26 cellular contexts compared by ENCODE assay signal in the genomic region with DNA sequence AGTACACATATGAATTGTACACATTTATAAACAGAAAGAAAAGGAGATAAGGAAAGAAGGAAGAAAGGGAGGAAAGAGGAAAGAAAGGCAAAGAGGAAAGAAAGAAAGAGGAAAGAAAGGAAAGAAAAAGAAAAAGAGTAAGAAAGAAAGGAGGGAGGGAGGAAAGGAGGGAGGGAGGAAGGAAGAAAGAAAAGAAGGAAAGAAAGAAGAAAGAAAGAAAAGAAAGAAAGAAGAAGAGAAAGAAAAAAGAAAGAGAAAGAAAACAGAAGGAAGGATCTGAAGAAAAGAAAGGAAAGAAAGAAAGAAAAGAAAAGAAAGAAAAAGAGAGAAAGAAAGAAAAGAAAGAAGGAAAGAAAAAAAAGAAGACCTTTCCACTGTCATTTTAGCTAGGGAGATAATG.
"Had no signal": no experiment of that assay in that cellular context is flagged by ENCODE, and none has a peak within 500 bp of the region (broad histone marks: within the 10 kb centered on the region; RNA-seq: fewer than 3 reads in every experiment).

No MANE protein-coding gene starts in this region.

- H3K9me3 ChIP-seq: colonic mucosa, gastrocnemius medialis, left lung, mucosa of descending colon, pancreas, stomach, thyroid gland, vagina had no signal

- ATAC-seq: esophagus mucosa; gastrocnemius medialis; left cardiac atrium; left lung; mucosa of descending colon; natural killer cell treated with Interleukin-12 subunit alpha and Interleukin-12 subunit beta and Interleukin-15 and Interleukin-18, amount 100 ng/mL, for 72 hours; pancreas; stimulated activated effector memory CD8-positive, alpha-beta T cell treated with anti-CD3 and anti-CD28 coated beads, Interleukin-12 subunit alpha, Interleukin-12 subunit beta, amount 100 ng/mL, for 72 hours had no signal

- H3K4me3 Mint-ChIP-seq: dendritic cell treated with granulocyte-macrophage colony-stimulating factor and Interleukin-4, amounts not matched to agents 40 ng/mL and 50 ng/mL, for 4 days; endodermal cell; naive B cell; natural killer cell treated with Interleukin-12 subunit alpha and Interleukin-12 subunit beta and Interleukin-15 and Interleukin-18, amount 100 ng/mL, for 72 hours; stimulated activated effector memory CD8-positive, alpha-beta T cell treated with anti-CD3 and anti-CD28 coated beads, Interleukin-12 subunit alpha, Interleukin-12 subunit beta, amount 100 ng/mL, for 72 hours had no signal

- DNase-seq: colonic mucosa; effector CD8-positive, alpha-beta T cell; endodermal cell; foreskin fibroblast; gastrocnemius medialis; head of caudate nucleus; kidney; left cardiac atrium; left lung; mucosa of descending colon; naive B cell; pancreas; retina; stimulated activated CD4-positive, alpha-beta T cell treated with anti-CD3 and anti-CD28 coated beads, Interleukin-2, amount 100 ng/mL, for 24 hours; stimulated activated CD4-positive, alpha-beta T cell treated with anti-CD3 and anti-CD28 coated beads, Interleukin-4, amount 100 ng/mL, for 24 hours; stimulated activated naive CD4-positive, alpha-beta T cell treated with Interleukin-2 at 50 U/mL for 16 hours; stomach; thyroid gland; trophoblast cell had no signal

- FAIRE-seq: kidney, pancreas had no signal

- H3K4me1 Mint-ChIP-seq: naive B cell; stimulated activated effector memory CD8-positive, alpha-beta T cell treated with anti-CD3 and anti-CD28 coated beads, Interleukin-12 subunit alpha, Interleukin-12 subunit beta, amount 100 ng/mL, for 72 hours had no signal

- H3K4me3 ChIP-seq: colonic mucosa, gastrocnemius medialis, left lung, mucosa of descending colon, pancreas, smooth muscle cell, stomach, thyroid gland, vagina had no signal

- H3K4me1 ChIP-seq: colonic mucosa, gastrocnemius medialis, left lung, pancreas, stomach, thyroid gland had no signal

- H3K27me3 Mint-ChIP-seq: dendritic cell treated with granulocyte-macrophage colony-stimulating factor and Interleukin-4, amounts not matched to agents 40 ng/mL and 50 ng/mL, for 4 days; naive B cell; natural killer cell treated with Interleukin-12 subunit alpha and Interleukin-12 subunit beta and Interleukin-15 and Interleukin-18, amount 100 ng/mL, for 72 hours had no signal

- H3K36me3 Mint-ChIP-seq: naive B cell; natural killer cell treated with Interleukin-12 subunit alpha and Interleukin-12 subunit beta and Interleukin-15 and Interleukin-18, amount 100 ng/mL, for 72 hours; stimulated activated effector memory CD8-positive, alpha-beta T cell treated with anti-CD3 and anti-CD28 coated beads, Interleukin-12 subunit alpha, Interleukin-12 subunit beta, amount 100 ng/mL, for 72 hours had no signal

- H3K36me3 ChIP-seq: colonic mucosa, gastrocnemius medialis, left lung, pancreas, stomach, thyroid gland, vagina had no signal

- H3K27ac Mint-ChIP-seq: dendritic cell treated with granulocyte-macrophage colony-stimulating factor and Interleukin-4, amounts not matched to agents 40 ng/mL and 50 ng/mL, for 4 days; endodermal cell; naive B cell; natural killer cell treated with Interleukin-12 subunit alpha and Interleukin-12 subunit beta and Interleukin-15 and Interleukin-18, amount 100 ng/mL, for 72 hours; stimulated activated effector memory CD8-positive, alpha-beta T cell treated with anti-CD3 and anti-CD28 coated beads, Interleukin-12 subunit alpha, Interleukin-12 subunit beta, amount 100 ng/mL, for 72 hours had no signal

- H3K4me2 ChIP-seq: smooth muscle cell had no signal

- H3K27ac ChIP-seq: colonic mucosa, epithelial cell of prostate, gastrocnemius medialis, left lung, pancreas, stomach, thyroid gland, vagina had no signal

- H3K27me3 ChIP-seq: colonic mucosa, gastrocnemius medialis, left lung, stomach, thyroid gland, vagina had no signal
